In the genomic region with DNA sequence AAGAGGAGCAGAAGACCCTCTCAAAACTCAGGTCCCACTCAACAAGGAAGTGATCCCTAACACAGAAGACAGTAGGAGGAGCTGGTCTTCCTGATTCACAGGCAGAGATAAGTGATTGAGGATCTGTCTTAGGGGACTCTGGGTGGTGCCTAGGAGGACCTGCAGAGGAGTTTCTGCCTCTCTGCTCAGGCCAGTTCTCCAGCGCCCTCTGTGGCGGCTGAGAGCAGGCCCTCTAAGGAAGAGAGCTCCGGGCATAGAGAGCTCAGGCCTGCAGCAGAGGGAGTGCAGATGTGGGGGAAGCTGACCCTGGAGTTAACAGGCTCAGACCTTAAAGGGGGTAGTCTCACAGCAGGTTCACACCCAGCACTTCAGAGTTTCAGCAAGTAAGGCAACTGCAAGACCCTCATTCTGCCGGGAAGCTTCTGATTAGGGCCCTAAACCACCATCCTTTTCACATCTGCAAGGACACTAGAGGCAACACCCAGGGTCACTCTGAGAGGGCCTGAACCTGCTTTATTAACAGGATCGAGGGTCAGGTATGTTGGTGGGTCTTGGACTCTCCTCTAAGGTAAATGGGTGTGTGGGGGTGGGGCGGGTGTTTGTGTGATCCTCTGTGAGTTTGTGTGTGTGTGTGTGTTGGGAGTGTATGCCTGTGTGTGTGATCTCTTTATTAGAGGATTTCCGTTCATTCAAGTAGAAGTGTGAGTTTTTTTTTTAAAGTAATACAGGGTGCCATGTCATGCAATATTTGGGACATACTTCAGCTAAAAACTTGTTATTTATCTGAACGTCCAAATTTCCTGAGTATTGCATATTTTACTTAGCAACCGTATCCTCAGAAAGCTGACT, we compare ENCODE assay signal across 10 cellular contexts.
DNase-seq lines count a peak whose midpoint lies in the region; ATAC-seq and TF ChIP-seq lines count a peak whose summit lies in the region.
"Had no signal": no experiment of that assay in that cellular context is flagged by ENCODE, and none has a peak within 500 bp of the region (broad histone marks: within the 10 kb centered on the region; RNA-seq: fewer than 3 reads in every experiment).

No MANE protein-coding gene starts in this region.

- peaks cover 0 to 5% (median 0%) of the 10 kb centered on the region in 7 donors for H3K27me3 ChIP-seq in heart right ventricle

- no peaks in the 10 kb centered on the region for H3K36me3 Mint-ChIP-seq in activated T-cell treated with anti-CD3 and anti-CD28 coated beads, Interleukin-2, amount 50 U/mL, for 24 hours (ENCODE audit: low read depth)
- H3K36me3 Mint-ChIP-seq in stimulated activated naive CD8-positive, alpha-beta T cell treated with anti-CD3 and anti-CD28 coated beads, Interleukin-15, Interleukin-2, amounts not matched to agents 100 ng/mL and 50 ng/mL, for 24 hours (ENCODE audit: low read depth) = no peaks in the 10 kb centered on the region

- peaks cover 0 to 18% (median 5%) of the 10 kb centered on the region in 9 donors for H3K4me1 ChIP-seq in heart right ventricle

- intact Hi-C loops in heart right ventricle (cut with DNase I) = loop anchor here in 1 of 10 donors (10.0 kb wide), 1 partner anchor 116 kb away; no protein-coding TSS in a partner anchor

- H3K27me3 Mint-ChIP-seq in activated T-cell treated with anti-CD3 and anti-CD28 coated beads, Interleukin-2, amount 50 U/mL, for 24 hours = no peaks in the 10 kb centered on the region
- H3K27me3 Mint-ChIP-seq in stimulated activated naive CD8-positive, alpha-beta T cell treated with anti-CD3 and anti-CD28 coated beads, Interleukin-15, Interleukin-2, amounts not matched to agents 100 ng/mL and 50 ng/mL, for 24 hours = no peaks in the 10 kb centered on the region

- H3K9me3 ChIP-seq in heart right ventricle = no peaks in the 10 kb centered on the region

- H3K27ac Mint-ChIP-seq in activated T-cell treated with anti-CD3 and anti-CD28 coated beads, Interleukin-2, amount 50 U/mL, for 24 hours = peak overlapping the region; percentile 49
- peak overlapping the region; percentile 65 for H3K27ac Mint-ChIP-seq in stimulated activated naive CD8-positive, alpha-beta T cell treated with anti-CD3 and anti-CD28 coated beads, Interleukin-15, Interleukin-2, amounts not matched to agents 100 ng/mL and 50 ng/mL, for 24 hours

- ATAC-seq in SK-N-SH treated with all-trans-retinoic acid at 6 μM for 48 hours (0 out of 3 replicates have a peak, but pooled peaks have one; percentile 22), heart right ventricle (no peak), HG02884 (IDR thresholded peaks at IDR 0.05; ENCODE audit: unreplicated experiment) (no peak)

- H3K9me3 Mint-ChIP-seq in activated T-cell treated with anti-CD3 and anti-CD28 coated beads, Interleukin-2, amount 50 U/mL, for 24 hours = no peaks in the 10 kb centered on the region
- H3K9me3 Mint-ChIP-seq in stimulated activated naive CD8-positive, alpha-beta T cell treated with anti-CD3 and anti-CD28 coated beads, Interleukin-15, Interleukin-2, amounts not matched to agents 100 ng/mL and 50 ng/mL, for 24 hours = no peaks in the 10 kb centered on the region

- H3K27ac ChIP-seq in heart right ventricle = peak overlapping the region in 1 of 10 donors; percentile 21

- 69 to 74% methylated on average over 9 of the region's 9 CpGs for WGBS in heart right ventricle, 2 donors

- no peak for DNase-seq in activated T-cell treated with anti-CD3 and anti-CD28 coated beads, Interleukin-2, amount 50 U/mL, for 24 hours
- DNase-seq in activated T-cell treated with anti-CD3 and anti-CD28 coated beads for 4 hours = no peak
- DNase-seq in erythroblast (lab: John Stamatoyannopoulos, UW) = peak; percentile 21 to 32
- no peak for DNase-seq in heart right ventricle
- DNase-seq in NCI-H1436 treated with DMSO at 0.1 percent for 48 hours (lab: John Stamatoyannopoulos, UW) = no peak
- DNase-seq: NCI-H1105 treated with DMSO at 0.1 percent for 48 hours, Right ventricle myocardium superior had no signal

- peaks cover 49% of the 10 kb centered on the region for H3K4me1 Mint-ChIP-seq in activated T-cell treated with anti-CD3 and anti-CD28 coated beads, Interleukin-2, amount 50 U/mL, for 24 hours (ENCODE audit: low read depth)
- H3K4me1 Mint-ChIP-seq in stimulated activated naive CD8-positive, alpha-beta T cell treated with anti-CD3 and anti-CD28 coated beads, Interleukin-15, Interleukin-2, amounts not matched to agents 100 ng/mL and 50 ng/mL, for 24 hours (ENCODE audit: low read depth) = peaks cover 57% of the 10 kb centered on the region

- H3K36me3 ChIP-seq in heart right ventricle = no peaks in the 10 kb centered on the region

- H3K4me3 ChIP-seq in heart right ventricle = peak overlapping the region in 1 of 10 donors; percentile 20

- TF ChIP-seq POLR2A in erythroblast (IDR thresholded peaks at IDR 0.05; ENCODE audit: low read length) = no peak

- H3K4me3 Mint-ChIP-seq in activated T-cell treated with anti-CD3 and anti-CD28 coated beads, Interleukin-2, amount 50 U/mL, for 24 hours = peak overlapping the region; percentile 50
- H3K4me3 Mint-ChIP-seq in stimulated activated naive CD8-positive, alpha-beta T cell treated with anti-CD3 and anti-CD28 coated beads, Interleukin-15, Interleukin-2, amounts not matched to agents 100 ng/mL and 50 ng/mL, for 24 hours = peak overlapping the region; percentile 63

- TF ChIP-seq CTCF in heart right ventricle (IDR thresholded peaks at IDR 0.05) = peak in 1 of 9 donors; percentile 18

TF ChIP-seq in SK-N-SH treated with all-trans-retinoic acid at 6 μM for 48 hours, 23 proteins besides CTCF, POLR2A, EP300 and RAD21:
- TF ChIP-seq GLIS3 (CRISPR knock-in tag; IDR thresholded peaks at IDR 0.05) = no peak
- no peak for TF ChIP-seq ISL1 (CRISPR knock-in tag; IDR thresholded peaks at IDR 0.05)
- TF ChIP-seq, protein P1, sequence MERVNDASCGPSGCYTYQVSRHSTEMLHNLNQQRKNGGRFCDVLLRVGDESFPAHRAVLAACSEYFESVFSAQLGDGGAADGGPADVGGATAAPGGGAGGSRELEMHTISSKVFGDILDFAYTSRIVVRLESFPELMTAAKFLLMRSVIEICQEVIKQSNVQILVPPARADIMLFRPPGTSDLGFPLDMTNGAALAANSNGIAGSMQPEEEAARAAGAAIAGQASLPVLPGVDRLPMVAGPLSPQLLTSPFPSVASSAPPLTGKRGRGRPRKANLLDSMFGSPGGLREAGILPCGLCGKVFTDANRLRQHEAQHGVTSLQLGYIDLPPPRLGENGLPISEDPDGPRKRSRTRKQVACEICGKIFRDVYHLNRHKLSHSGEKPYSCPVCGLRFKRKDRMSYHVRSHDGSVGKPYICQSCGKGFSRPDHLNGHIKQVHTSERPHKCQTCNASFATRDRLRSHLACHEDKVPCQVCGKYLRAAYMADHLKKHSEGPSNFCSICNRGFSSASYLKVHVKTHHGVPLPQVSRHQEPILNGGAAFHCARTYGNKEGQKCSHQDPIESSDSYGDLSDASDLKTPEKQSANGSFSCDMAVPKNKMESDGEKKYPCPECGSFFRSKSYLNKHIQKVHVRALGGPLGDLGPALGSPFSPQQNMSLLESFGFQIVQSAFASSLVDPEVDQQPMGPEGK (CRISPR knock-in tag; IDR thresholded peaks at IDR 0.05; ENCODE audit: borderline replicate concordance) = no peak
- no peak for TF ChIP-seq ZNF70 (CRISPR knock-in tag; IDR thresholded peaks at IDR 0.05)
- TF ChIP-seq PPARA (CRISPR knock-in tag; IDR thresholded peaks at IDR 0.05; ENCODE audit: borderline replicate concordance) = no peak
- TF ChIP-seq TOX (CRISPR knock-in tag; IDR thresholded peaks at IDR 0.05; ENCODE audit: borderline replicate concordance) = no peak
- no peak for TF ChIP-seq ESRRG (CRISPR knock-in tag; IDR thresholded peaks at IDR 0.05)
- no peak for TF ChIP-seq ZC3H10 (CRISPR knock-in tag; IDR thresholded peaks at IDR 0.05)
- no peak for TF ChIP-seq ZFP30 (CRISPR knock-in tag; IDR thresholded peaks at IDR 0.05)
- TF ChIP-seq ZNF8 (CRISPR knock-in tag; IDR thresholded peaks at IDR 0.05) = no peak
- no peak for TF ChIP-seq ZFP3 (CRISPR knock-in tag; IDR thresholded peaks at IDR 0.05)
- TF ChIP-seq BACH2 (CRISPR knock-in tag; IDR thresholded peaks at IDR 0.05; ENCODE audit: borderline replicate concordance) = no peak
- TF ChIP-seq ZNF565 (CRISPR knock-in tag; conservative IDR thresholded peaks at IDR 0.05; ENCODE audit: low read depth) = no peak

Comparison
In these comparisons a context has a peak if more than half of its experiments do, and no peak if none do; other contexts are left out.
1. DNase-seq: peak in erythroblast (2 of 2); none in activated T-cell treated with anti-CD3 and anti-CD28 coated beads, Interleukin-2, amount 50 U/mL, for 24 hours (single experiment), activated T-cell treated with anti-CD3 and anti-CD28 coated beads for 4 hours (single experiment), heart right ventricle (0 of 2) and NCI-H1436 treated with DMSO at 0.1 percent for 48 hours (single experiment).